18 cellular contexts compared by ENCODE assay signal in genomic region chr7:121039994-121040393, GRCh38. TPM values are rescaled to one million over a fixed set of nuclear protein-coding genes. Genes with fewer than 3 reads are reported as not detected.
DNase-seq lines count a peak whose midpoint lies in the region; ATAC-seq and TF ChIP-seq lines count a peak whose summit lies in the region.
"Had no signal": no experiment of that assay in that cellular context is flagged by ENCODE, and none has a peak within 500 bp of the region (broad histone marks: within the 10 kb centered on the region; RNA-seq: fewer than 3 reads in every experiment).

No MANE protein-coding gene starts in this region.

- peak overlapping the region in 2 of 3 experiments; percentile 6 to 27 for H3K27ac Mint-ChIP-seq in nephron
- H3K27ac Mint-ChIP-seq: CD14-positive monocyte; CD4-positive, alpha-beta memory T cell; CD4-positive, CD25-positive, alpha-beta regulatory T cell had no signal

- H3K9me3 ChIP-seq in tibial artery = no peaks in the 10 kb centered on the region
- H3K9me3 ChIP-seq: BE2C, BLaER1, Caco-2 had no signal

- ATAC-seq in sciatic nerve = no peak

- H3K27ac ChIP-seq in tibial artery = peak overlapping the region; percentile 39 to 70
- H3K27ac ChIP-seq: BLaER1 had no signal

- no peaks in the 10 kb centered on the region for H3K27me3 ChIP-seq in tibial artery
- H3K27me3 ChIP-seq: BE2C, BLaER1 had no signal

- peaks cover 32% of the 10 kb centered on the region for H3K36me3 Mint-ChIP-seq in nephron (ENCODE audit: low read depth)
- H3K36me3 Mint-ChIP-seq: CD14-positive monocyte; CD4-positive, alpha-beta memory T cell; CD4-positive, CD25-positive, alpha-beta regulatory T cell had no signal

- no peak overlapping the region for H3K4me3 ChIP-seq in tibial artery
- H3K4me3 ChIP-seq: BLaER1 had no signal

- peaks cover 0 to 50% (median 27%) of the 10 kb centered on the region in 4 donors for H3K4me1 ChIP-seq in tibial artery
- H3K4me1 ChIP-seq: BE2C, BLaER1, Caco-2 had no signal

- TF ChIP-seq CTCF in nephron (IDR thresholded peaks at IDR 0.05; ENCODE audit: unreplicated experiment in 3 of 3) (no peak), tibial artery (IDR thresholded peaks at IDR 0.05) (no peak)

- peaks cover 8% of the 10 kb centered on the region for H3K4me1 Mint-ChIP-seq in nephron
- H3K4me1 Mint-ChIP-seq: CD4-positive, alpha-beta memory T cell; CD4-positive, CD25-positive, alpha-beta regulatory T cell had no signal

- DNase-seq in OCI-M1 (lab: John Stamatoyannopoulos, UW) (peak; percentile 20), tibial artery (no peak), NCI-H82 (lab: John Stamatoyannopoulos, UW) (no peak), sciatic nerve (ENCODE audit: low spot score) (no peak), NCI-H748 treated with DMSO at 0.1 percent for 48 hours (lab: John Stamatoyannopoulos, UW) (no peak)
- DNase-seq: 8988T; ACHN; BE2C; C1 segment of cervical spinal cord; Caco-2; Calu3; CD4-positive, alpha-beta memory T cell; CD4-positive, CD25-positive, alpha-beta regulatory T cell; DMS79 treated with DMSO at 0.1 percent for 48 hours; GF-D8 had no signal

- peaks cover 6% of the 10 kb centered on the region for H3K27me3 Mint-ChIP-seq in nephron (ENCODE audit: low read depth)

- intact Hi-C loops in tibial artery (cut with DNase I; ENCODE audit: low total_unique reads) = no loop called here
- intact Hi-C loops in sciatic nerve (cut with DNase I) = no loop called here

- peaks cover 13% of the 10 kb centered on the region for H3K9me3 Mint-ChIP-seq in nephron

- no peak overlapping the region for H3K4me3 Mint-ChIP-seq in nephron
- H3K4me3 Mint-ChIP-seq: CD14-positive monocyte; CD4-positive, alpha-beta memory T cell; CD4-positive, CD25-positive, alpha-beta regulatory T cell had no signal

- no peaks in the 10 kb centered on the region for H3K36me3 ChIP-seq in tibial artery
- H3K36me3 ChIP-seq: BE2C, BLaER1 had no signal

RNA-seq across cellular contexts. Expression of gene CPED1, which starts 51.5 kb away (rescaled TPM):
- 41.9 TPM for total RNA-seq in sciatic nerve
